Comparison of ENCODE assay signal across 8 cellular contexts in genomic region chr19:11578342-11579142, GRCh38. TPM values are rescaled to one million over a fixed set of nuclear protein-coding genes. Genes with fewer than 3 reads are reported as not detected.
DNase-seq lines count a peak whose midpoint lies in the region; ATAC-seq and TF ChIP-seq lines count a peak whose summit lies in the region.

No MANE protein-coding gene starts in this region.

- peaks cover 2% of the 10 kb centered on the region for H3K36me3 Mint-ChIP-seq in activated CD4-positive, alpha-beta T cell treated with anti-CD3 and anti-CD28 coated beads, Interleukin-2, amount 10 ng/mL, durations not matched to agents 24 days and 14 days (ENCODE audit: low read depth)

- WGBS in esophagus muscularis mucosa, result 39% methylated on average over 13 of the region's 58 CpGs

- H3K9me3 ChIP-seq in esophagus muscularis mucosa (no peaks in the 10 kb centered on the region), neutrophil (no peaks in the 10 kb centered on the region)

- H3K27me3 ChIP-seq in esophagus muscularis mucosa (peaks cover 0 to 25% (median 9%) of the 10 kb centered on the region in 4 donors), neutrophil (peaks cover 38% of the 10 kb centered on the region)

- peak; percentile 35 for ATAC-seq in GM19025 (IDR thresholded peaks at IDR 0.05; ENCODE audit: low read depth, unreplicated experiment)
- no peak for ATAC-seq in GM19035 (IDR thresholded peaks at IDR 0.05; ENCODE audit: unreplicated experiment)
- ATAC-seq in GM21619 (IDR thresholded peaks at IDR 0.05; ENCODE audit: unreplicated experiment), result no peak

- no peak for TF ChIP-seq CTCF in esophagus muscularis mucosa (IDR thresholded peaks at IDR 0.05)
- TF ChIP-seq CTCF in neutrophil (IDR thresholded peaks at IDR 0.05), result no peak

- H3K4me1 Mint-ChIP-seq in activated CD4-positive, alpha-beta T cell treated with anti-CD3 and anti-CD28 coated beads, Interleukin-2, amount 10 ng/mL, durations not matched to agents 24 days and 14 days, result peaks cover 23% of the 10 kb centered on the region

- H3K27ac Mint-ChIP-seq in activated CD4-positive, alpha-beta T cell treated with anti-CD3 and anti-CD28 coated beads, Interleukin-2, amount 10 ng/mL, durations not matched to agents 24 days and 14 days, result no peak overlapping the region

- TF ChIP-seq EP300 in esophagus muscularis mucosa (IDR thresholded peaks at IDR 0.05), result no peak

- H3K27me3 Mint-ChIP-seq in activated CD4-positive, alpha-beta T cell treated with anti-CD3 and anti-CD28 coated beads, Interleukin-2, amount 10 ng/mL, durations not matched to agents 24 days and 14 days, result no peaks in the 10 kb centered on the region

- intact Hi-C loops in activated CD4-positive, alpha-beta T cell treated with anti-CD3 and anti-CD28 coated beads, Interleukin-2, amount 10 ng/mL, durations not matched to agents 24 days and 14 days (cut with micrococcal nuclease), result no loop called here
- intact Hi-C loops in esophagus muscularis mucosa (cut with DNase I), result no loop called here

- peak overlapping the region; percentile 39 to 51 (median 42) for H3K4me3 ChIP-seq in esophagus muscularis mucosa
- H3K4me3 ChIP-seq in neutrophil (ENCODE audit: low read depth in 1 of 2, low read length in 1 of 2), result peak overlapping the region; percentile 50 to 66

- H3K27ac ChIP-seq in esophagus muscularis mucosa (replicated peaks in 1 of 4), result peak overlapping the region in 3 of 4 donors; percentile 15 to 33 (median 20)
- peak overlapping the region; percentile 23 for H3K27ac ChIP-seq in neutrophil

- H3K4me1 ChIP-seq in esophagus muscularis mucosa (peaks cover 7 to 25% (median 15%) of the 10 kb centered on the region in 4 donors), neutrophil (ENCODE audit: control insufficient read depth in 1 of 2, insufficient read depth in 1 of 2, low read depth in 1 of 2, low read length in 1 of 2) (peaks cover 12 to 16% of the 10 kb centered on the region in 2 experiments)

- H3K4me3 Mint-ChIP-seq in activated CD4-positive, alpha-beta T cell treated with anti-CD3 and anti-CD28 coated beads, Interleukin-2, amount 10 ng/mL, durations not matched to agents 24 days and 14 days, result peak overlapping the region; percentile 79

- DNase-seq in activated CD4-positive, alpha-beta T cell treated with anti-CD3 and anti-CD28 coated beads, Interleukin-2, amount 10 ng/mL, durations not matched to agents 24 days and 14 days, result peak; percentile 83
- no peak for DNase-seq in esophagus muscularis mucosa (ENCODE audit: extremely low spot score)
- no peak for DNase-seq in midbrain (lab: John Stamatoyannopoulos, UW)
- no peak for DNase-seq in putamen (ENCODE audit: low spot score)

- H3K9me3 Mint-ChIP-seq in activated CD4-positive, alpha-beta T cell treated with anti-CD3 and anti-CD28 coated beads, Interleukin-2, amount 10 ng/mL, durations not matched to agents 24 days and 14 days, result no peaks in the 10 kb centered on the region

- no peak for TF ChIP-seq POLR2A in esophagus muscularis mucosa (IDR thresholded peaks at IDR 0.05; ENCODE audit: low read depth)

- H3K36me3 ChIP-seq in esophagus muscularis mucosa (no peaks in the 10 kb centered on the region), neutrophil (no peaks in the 10 kb centered on the region)

RNA-seq across cellular contexts. Expression of gene ACP5, which starts 1.1 kb away (rescaled TPM):
- total RNA-seq in activated CD4-positive, alpha-beta T cell treated with anti-CD3 and anti-CD28 coated beads, Interleukin-2, amount 10 ng/mL, durations not matched to agents 24 days and 14 days, result 8.2 and 9.5 TPM in 2 replicates
- 10 to 100 TPM in 3 of 4 donors, 1 to 10 TPM in 1; 7.3 to 16.0 (median 13.3) TPM for total RNA-seq in esophagus muscularis mucosa

RNA-seq across cellular contexts. Expression of gene ZNF627, which starts 18.7 kb away (rescaled TPM):
- 5.2 and 7.1 TPM in 2 replicates for total RNA-seq in activated CD4-positive, alpha-beta T cell treated with anti-CD3 and anti-CD28 coated beads, Interleukin-2, amount 10 ng/mL, durations not matched to agents 24 days and 14 days
- total RNA-seq in esophagus muscularis mucosa, result 10 to 100 TPM in 1 of 4 donors, 1 to 10 TPM in 3; 7.8 to 10.2 (median 7.9) TPM

RNA-seq across cellular contexts. Expression of gene ELOF1, which starts 19.5 kb away (rescaled TPM):
- total RNA-seq in activated CD4-positive, alpha-beta T cell treated with anti-CD3 and anti-CD28 coated beads, Interleukin-2, amount 10 ng/mL, durations not matched to agents 24 days and 14 days, result 71.9 and 74.2 TPM in 2 replicates
- 10 to 100 TPM; 27.0 to 39.1 (median 30.5) TPM for total RNA-seq in esophagus muscularis mucosa

RNA-seq across cellular contexts. Expression of gene CNN1, which starts 39.9 kb away (rescaled TPM):
- not detected in 2 replicates for total RNA-seq in activated CD4-positive, alpha-beta T cell treated with anti-CD3 and anti-CD28 coated beads, Interleukin-2, amount 10 ng/mL, durations not matched to agents 24 days and 14 days
- total RNA-seq in esophagus muscularis mucosa, result 1,000 to 10,000 TPM; 2,877 to 3,384 (median 2,954) TPM

RNA-seq across cellular contexts. Expression of gene ECSIT, which starts 49.6 kb away (rescaled TPM):
- total RNA-seq in activated CD4-positive, alpha-beta T cell treated with anti-CD3 and anti-CD28 coated beads, Interleukin-2, amount 10 ng/mL, durations not matched to agents 24 days and 14 days, result 39.7 and 41.6 TPM in 2 replicates
- total RNA-seq in esophagus muscularis mucosa, result 10 to 100 TPM; 72.7 to 97.5 (median 81.8) TPM
